8 cellular contexts compared by ENCODE assay signal in the genomic region with DNA sequence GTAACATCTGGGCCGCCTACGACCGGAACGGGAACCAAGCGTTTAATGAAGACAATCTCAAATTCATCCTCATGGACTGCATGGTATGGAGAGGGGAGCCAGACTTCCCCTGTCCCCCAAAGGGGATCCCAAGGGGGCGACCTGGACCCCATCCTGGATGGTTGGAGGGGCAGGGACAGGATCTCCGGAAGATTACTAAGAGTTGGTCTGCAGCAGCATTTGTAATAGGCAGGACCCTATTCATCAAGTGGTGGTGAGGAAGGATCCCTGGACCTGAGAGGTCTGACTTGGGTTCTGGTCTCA. TPM values are rescaled to one million over a fixed set of nuclear protein-coding genes. Genes with fewer than 3 reads are reported as not detected.
DNase-seq lines count a peak whose midpoint lies in the region; ATAC-seq, FAIRE-seq and TF ChIP-seq lines count a peak whose summit lies in the region.

No MANE protein-coding gene starts in this region.

- no peak overlapping the region for H2AFZ ChIP-seq in HepG2 (ENCODE audit: low read length)

- no peak for FAIRE-seq in HepG2 (lab: Jason Lieb, UNC)

- ATAC-seq in activated CD4-positive, alpha-beta T cell treated with anti-CD3 and anti-CD28 coated beads for 36 hours, result no peak
- ATAC-seq in HepG2, result no peak
- ATAC-seq in omental fat pad (ENCODE audit: low FRiP score), result no peak
- no peak for ATAC-seq in HG03175 (IDR thresholded peaks at IDR 0.05; ENCODE audit: unreplicated experiment)

- intact Hi-C loops in activated CD4-positive, alpha-beta T cell treated with anti-CD3 and anti-CD28 coated beads for 36 hours (cut with DNase I, micrococcal nuclease), result loop anchor here (1.0 to 2.0 kb wide), 2 partner anchors 27 to 76 kb away; a partner anchor contains a TSS
- intact Hi-C loops in adrenal gland (cut with DNase I) (loop anchor here in 1 of 2 donors (5.0 kb wide), 1 partner anchor 43 kb away; no protein-coding TSS in a partner anchor), HepG2 (cut with micrococcal nuclease; ENCODE audit: unreplicated experiment) (no loop called here)

- peaks cover 11% of the 10 kb centered on the region for H3K36me3 Mint-ChIP-seq in activated CD4-positive, alpha-beta T cell treated with anti-CD3 and anti-CD28 coated beads for 36 hours (ENCODE audit: low read depth)

- H3K4me1 ChIP-seq in adrenal gland (replicated peaks in 1 of 2) (peaks cover 0 to 22% of the 10 kb centered on the region in 2 donors), HepG2 (ENCODE audit: insufficient read depth, low read length) (peaks cover 27% of the 10 kb centered on the region)

- POLR2A ChIA-PET in activated CD4-positive, alpha-beta T cell treated with anti-CD3 and anti-CD28 coated beads for 36 hours (lab: Charles Lee), result no interaction called here
- POLR2A ChIA-PET in HepG2 (lab: Yijun Ruan, JAX), result no interaction called here

- no peaks in the 10 kb centered on the region for H3K27me3 Mint-ChIP-seq in activated CD4-positive, alpha-beta T cell treated with anti-CD3 and anti-CD28 coated beads for 36 hours

- no peaks in the 10 kb centered on the region for H3K27me3 ChIP-seq in adrenal gland
- no peaks in the 10 kb centered on the region; a peak in 1 of 5 replicates for H3K27me3 ChIP-seq in HepG2 (ENCODE audit: control insufficient read depth in 1 of 2, insufficient read depth in 2 of 2, low read length in 2 of 2)

- CTCF ChIA-PET in activated CD4-positive, alpha-beta T cell treated with anti-CD3 and anti-CD28 coated beads for 36 hours (lab: Charles Lee), result no interaction called here
- CTCF ChIA-PET in HepG2 (lab: Yijun Ruan, JAX; ENCODE audit: low intra/inter-chr PET ratio, low total read pairs), result no interaction called here

- H3K36me3 ChIP-seq in adrenal gland (replicated peaks in 1 of 2) (no peaks in the 10 kb centered on the region), HepG2 (replicated peaks in 1 of 2; ENCODE audit: control insufficient read depth in 1 of 2, insufficient read depth in 2 of 2, low read length in 2 of 2) (peaks cover 2 to 17% of the 10 kb centered on the region in 2 experiments; a peak in 3 of 5 replicates)

- DNase-seq in activated CD4-positive, alpha-beta T cell treated with anti-CD3 and anti-CD28 coated beads for 36 hours, result no peak
- no peak for DNase-seq in activated CD4-positive, alpha-beta T cell treated with anti-CD3 and anti-CD28 coated beads, Interleukin-2, amount 50 U/mL, for 1 hour
- DNase-seq in adrenal gland (no peak), HepG2 (ENCODE audit: low spot score) (no peak), omental fat pad (ENCODE audit: low spot score) (no peak), SHP77 (lab: John Stamatoyannopoulos, UW) (no peak)

- peak overlapping the region; percentile 85 for H3K4me2 ChIP-seq in HepG2 (ENCODE audit: low read depth, low read length)

- peaks cover 18% of the 10 kb centered on the region for H3K4me1 Mint-ChIP-seq in activated CD4-positive, alpha-beta T cell treated with anti-CD3 and anti-CD28 coated beads for 36 hours

- no peaks in the 10 kb centered on the region for H4K20me1 ChIP-seq in HepG2 (ENCODE audit: insufficient read depth, low read length)

- TF ChIP-seq CTCF in adrenal gland (IDR thresholded peaks at IDR 0.05) (no peak), HepG2 (CRISPR knock-in tag; IDR thresholded peaks at IDR 0.05) (no peak), omental fat pad (IDR thresholded peaks at IDR 0.05) (no peak)

- in situ Hi-C loops in HepG2 (cut with HindIII; ENCODE audit: extremely low pct_ligation_motif_present, low pct_unique_long_range_greater_than_20kb), result no loop called here

- TF ChIP-seq POLR2A in adrenal gland (IDR thresholded peaks at IDR 0.05), result no peak
- no peak for TF ChIP-seq POLR2A in HepG2 (IDR thresholded peaks at IDR 0.05; ENCODE audit: insufficient read depth in 1 of 2, low read depth in 2 of 2, low read length in 2 of 2)

- peaks cover 18% of the 10 kb centered on the region for H3K79me2 ChIP-seq in HepG2 (ENCODE audit: insufficient read depth, low read length)

- peak overlapping the region in 4 of 5 donors; percentile 33 to 94 (median 89) for H3K27ac ChIP-seq in adrenal gland
- peak overlapping the region; percentile 100 for H3K27ac ChIP-seq in HepG2 (ENCODE audit: extremely low read length, insufficient read depth, low read length)
- H3K27ac ChIP-seq in temporal lobe (ENCODE audit: low read depth, low read length), result peak overlapping the region; percentile 73

- H3K9me3 ChIP-seq in adrenal gland (replicated peaks in 1 of 3) (no peaks in the 10 kb centered on the region), HepG2 (ENCODE audit: low read length) (no peaks in the 10 kb centered on the region)

- no peaks in the 10 kb centered on the region for H3K9me3 Mint-ChIP-seq in activated CD4-positive, alpha-beta T cell treated with anti-CD3 and anti-CD28 coated beads for 36 hours (ENCODE audit: low read depth)

- H3K27ac Mint-ChIP-seq in activated CD4-positive, alpha-beta T cell treated with anti-CD3 and anti-CD28 coated beads for 36 hours, result peak overlapping the region; percentile 88

- WGBS in adrenal gland, 4 donors, result 0 to 2% (median 0%) methylated on average over 1 to 7 of the region's 7 CpGs; no CpG with 5 or more reads in 1 of the 4 donors
- WGBS in HepG2 (ENCODE audit: low lambda C conversion rate), result 0% methylated on average over 5 of the region's 7 CpGs

- H3K4me3 ChIP-seq in adrenal gland (peak overlapping the region; percentile 46 to 97 (median 84)), HepG2 (replicated peaks in 1 of 3; ENCODE audit: insufficient read depth in 1 of 3, low read depth in 2 of 3, low read length in 3 of 3) (peak overlapping the region; percentile 94 to 97 (median 96))

- no peak for TF ChIP-seq RAD21 in HepG2 (CRISPR knock-in tag; IDR thresholded peaks at IDR 0.05)

- H3K9ac ChIP-seq in HepG2 (ENCODE audit: insufficient read depth, low read depth, low read length), result peak overlapping the region; percentile 98

- H3K4me3 Mint-ChIP-seq in activated CD4-positive, alpha-beta T cell treated with anti-CD3 and anti-CD28 coated beads for 36 hours, result peak overlapping the region; percentile 92

- BruUV-seq in HepG2 (replicated peaks; lab: Mats Ljungman, UMichigan), result no TSS peak

- TF ChIP-seq EP300 in HepG2 (IDR thresholded peaks at IDR 0.05; ENCODE audit: low read depth in 2 of 2, low read length in 2 of 2) (no peak), HepG2 (CRISPR knock-in tag; IDR thresholded peaks at IDR 0.05; ENCODE audit: borderline replicate concordance) (no peak)

RNA-seq across cellular contexts. Expression of a gene that starts 0.7 kb away (rescaled TPM):
- 10 to 100 TPM; 26.1 to 50.3 TPM for total RNA-seq in activated CD4-positive, alpha-beta T cell treated with anti-CD3 and anti-CD28 coated beads for 36 hours
- total RNA-seq in adrenal gland (100 to 1,000 TPM in 2 of 8 donors, 10 to 100 TPM in 6; 53.6 to 140 (median 83.6) TPM), HepG2 (2016; rRNA removed; fragmentation: Illumina TruSeq; extraction: Trizol) (66.4 and 84.0 TPM in 2 replicates), temporal lobe (37.9 TPM), omental fat pad (10 to 100 TPM; 45.8 to 74.3 (median 65.0) TPM)
- polyA plus RNA-seq in adrenal gland (100 to 1,000 TPM in 2 of 3 donors, 10 to 100 TPM in 1; 76.0 to 216 (median 143) TPM), HepG2 (2011; rRNA removed) (36.5 and 44.9 TPM in 2 replicates)
- 39.6 and 58.1 TPM in 2 replicates for total RNA-seq in HepG2 (2016; cell fraction: cytosol; rRNA removed; fragmentation: Illumina TruSeq; extraction: Trizol; ENCODE audit: low read depth)
- total RNA-seq in HepG2 (2016; cell fraction: insoluble cytoplasmic fraction; rRNA removed; fragmentation: Illumina TruSeq; extraction: Trizol), result 68.2 and 78.9 TPM in 2 replicates
- total RNA-seq in HepG2 (2016; cell fraction: membrane; rRNA removed; fragmentation: Illumina TruSeq; extraction: Trizol), result 45.1 and 68.3 TPM in 2 replicates
- 22.4 and 23.2 TPM in 2 replicates for total RNA-seq in HepG2 (2016; cell fraction: nucleus; rRNA removed; fragmentation: Illumina TruSeq; extraction: Trizol)
- polyA plus RNA-seq in HepG2 (2011; cell fraction: cytosol; rRNA removed), result 45.1 and 65.7 TPM in 2 replicates
- 14.0 and 16.2 TPM in 2 replicates for polyA plus RNA-seq in HepG2 (2011; cell fraction: nucleus; rRNA removed)
- polyA plus RNA-seq in HepG2 (2012), result 28.1 and 35.0 TPM in 2 replicates
- polyA plus RNA-seq in HepG2 (2016; cell fraction: cytosol; fragmentation: Illumina TruSeq; extraction: Trizol; ENCODE audit: low read depth), result 49.1 and 78.5 TPM in 2 replicates
- 91.2 and 98.7 TPM in 2 replicates for polyA plus RNA-seq in HepG2 (2016; cell fraction: insoluble cytoplasmic fraction; fragmentation: Illumina TruSeq; extraction: Trizol; ENCODE audit: low read depth)
- 42.8 and 62.9 TPM in 2 replicates for polyA plus RNA-seq in HepG2 (2016; cell fraction: membrane; fragmentation: Illumina TruSeq; extraction: Trizol; ENCODE audit: low read depth)
- polyA plus RNA-seq in HepG2 (2016; cell fraction: nucleus; fragmentation: Illumina TruSeq; extraction: Trizol; ENCODE audit: insufficient read depth, low read depth), result 45.4 and 50.6 TPM in 2 replicates
- 18.1 and 65.8 TPM in 2 replicates for polyA minus RNA-seq in HepG2 (2011; rRNA and poly(A)+ RNA removed; ENCODE audit: low replicate concordance)
- 8.4 and 8.6 TPM in 2 replicates for polyA minus RNA-seq in HepG2 (2011; cell fraction: cytosol; rRNA and poly(A)+ RNA removed)
- polyA minus RNA-seq in HepG2 (2011; cell fraction: nucleus; rRNA and poly(A)+ RNA removed), result 6.3 and 9.4 TPM in 2 replicates

RNA-seq across cellular contexts. Expression of a gene that starts 1.7 kb away (rescaled TPM):
- 10 to 100 TPM; 34.5 to 49.0 TPM for total RNA-seq in activated CD4-positive, alpha-beta T cell treated with anti-CD3 and anti-CD28 coated beads for 36 hours
- 10 to 100 TPM in 7 of 8 donors, 1 to 10 TPM in 1; 9.5 to 34.6 (median 23.3) TPM for total RNA-seq in adrenal gland
- 10 to 100 TPM; 15.0 to 30.0 (median 27.5) TPM for polyA plus RNA-seq in adrenal gland
- 31.5 and 33.2 TPM in 2 replicates for total RNA-seq in HepG2 (2016; rRNA removed; fragmentation: Illumina TruSeq; extraction: Trizol)
- 20.1 and 22.6 TPM in 2 replicates for total RNA-seq in HepG2 (2016; cell fraction: cytosol; rRNA removed; fragmentation: Illumina TruSeq; extraction: Trizol; ENCODE audit: low read depth)
- 29.3 and 31.9 TPM in 2 replicates for total RNA-seq in HepG2 (2016; cell fraction: insoluble cytoplasmic fraction; rRNA removed; fragmentation: Illumina TruSeq; extraction: Trizol)
- 26.2 and 29.2 TPM in 2 replicates for total RNA-seq in HepG2 (2016; cell fraction: membrane; rRNA removed; fragmentation: Illumina TruSeq; extraction: Trizol)
- total RNA-seq in HepG2 (2016; cell fraction: nucleus; rRNA removed; fragmentation: Illumina TruSeq; extraction: Trizol), result 21.0 and 23.5 TPM in 2 replicates
- 39.8 and 42.0 TPM in 2 replicates for polyA plus RNA-seq in HepG2 (2011; rRNA removed)
- 29.0 and 30.8 TPM in 2 replicates for polyA plus RNA-seq in HepG2 (2011; cell fraction: cytosol; rRNA removed)
- 55.5 and 56.3 TPM in 2 replicates for polyA plus RNA-seq in HepG2 (2011; cell fraction: nucleus; rRNA removed)
- 24.3 and 30.2 TPM in 2 replicates for polyA plus RNA-seq in HepG2 (2012)
- 6.2 and 6.6 TPM in 2 replicates for polyA plus RNA-seq in HepG2 (2016; cell fraction: cytosol; fragmentation: Illumina TruSeq; extraction: Trizol; ENCODE audit: low read depth)
- 36.9 and 41.7 TPM in 2 replicates for polyA plus RNA-seq in HepG2 (2016; cell fraction: insoluble cytoplasmic fraction; fragmentation: Illumina TruSeq; extraction: Trizol; ENCODE audit: low read depth)
- polyA plus RNA-seq in HepG2 (2016; cell fraction: membrane; fragmentation: Illumina TruSeq; extraction: Trizol; ENCODE audit: low read depth), result 19.4 and 20.1 TPM in 2 replicates
- 54.4 and 62.1 TPM in 2 replicates for polyA plus RNA-seq in HepG2 (2016; cell fraction: nucleus; fragmentation: Illumina TruSeq; extraction: Trizol; ENCODE audit: insufficient read depth, low read depth)
- 59.1 and 110 TPM in 2 replicates for polyA minus RNA-seq in HepG2 (2011; rRNA and poly(A)+ RNA removed; ENCODE audit: low replicate concordance)
- polyA minus RNA-seq in HepG2 (2011; cell fraction: cytosol; rRNA and poly(A)+ RNA removed), result 20.7 and 24.4 TPM in 2 replicates
- polyA minus RNA-seq in HepG2 (2011; cell fraction: nucleus; rRNA and poly(A)+ RNA removed), result 14.0 and 20.0 TPM in 2 replicates
- total RNA-seq in temporal lobe, result 28.8 TPM
- total RNA-seq in omental fat pad, result 10 to 100 TPM; 16.2 to 24.5 (median 18.6) TPM

RNA-seq across cellular contexts. Expression of a gene that starts 5.7 kb away (rescaled TPM):
- under 1 TPM; 0.46 to 0.77 TPM for total RNA-seq in activated CD4-positive, alpha-beta T cell treated with anti-CD3 and anti-CD28 coated beads for 36 hours
- total RNA-seq in adrenal gland (under 1 TPM in 1 of 8 donors, not detected in 7; 0.38 TPM), HepG2 (2016; rRNA removed; fragmentation: Illumina TruSeq; extraction: Trizol) (0.20 TPM in 1 of 2 replicates, not detected in the other), temporal lobe (not detected), omental fat pad (under 1 TPM in 1 of 4 donors, not detected in 3; 0.84 TPM)
- polyA plus RNA-seq in adrenal gland (under 1 TPM in 2 of 3 donors, not detected in 1; 0.17 to 0.48 TPM), HepG2 (2011; rRNA removed) (0.12 and 0.22 TPM in 2 replicates)
- total RNA-seq in HepG2 (2016; cell fraction: cytosol; rRNA removed; fragmentation: Illumina TruSeq; extraction: Trizol; ENCODE audit: low read depth), result not detected in 2 replicates
- total RNA-seq in HepG2 (2016; cell fraction: insoluble cytoplasmic fraction; rRNA removed; fragmentation: Illumina TruSeq; extraction: Trizol), result 0.17 TPM in 1 of 2 replicates, not detected in the other
- total RNA-seq in HepG2 (2016; cell fraction: membrane; rRNA removed; fragmentation: Illumina TruSeq; extraction: Trizol), result 0.17 TPM in 1 of 2 replicates, not detected in the other
- not detected in 2 replicates for total RNA-seq in HepG2 (2016; cell fraction: nucleus; rRNA removed; fragmentation: Illumina TruSeq; extraction: Trizol)
- 0.12 and 0.21 TPM in 2 replicates for polyA plus RNA-seq in HepG2 (2011; cell fraction: cytosol; rRNA removed)
- polyA plus RNA-seq in HepG2 (2011; cell fraction: nucleus; rRNA removed), result 0.33 and 0.37 TPM in 2 replicates
- 0.33 and 0.34 TPM in 2 replicates for polyA plus RNA-seq in HepG2 (2012)
- not detected in 2 replicates for polyA plus RNA-seq in HepG2 (2016; cell fraction: cytosol; fragmentation: Illumina TruSeq; extraction: Trizol; ENCODE audit: low read depth)
- not detected in 2 replicates for polyA plus RNA-seq in HepG2 (2016; cell fraction: insoluble cytoplasmic fraction; fragmentation: Illumina TruSeq; extraction: Trizol; ENCODE audit: low read depth)
- polyA plus RNA-seq in HepG2 (2016; cell fraction: membrane; fragmentation: Illumina TruSeq; extraction: Trizol; ENCODE audit: low read depth), result not detected in 2 replicates
- polyA plus RNA-seq in HepG2 (2016; cell fraction: nucleus; fragmentation: Illumina TruSeq; extraction: Trizol; ENCODE audit: insufficient read depth, low read depth), result not detected in 2 replicates
- polyA minus RNA-seq in HepG2 (2011; rRNA and poly(A)+ RNA removed; ENCODE audit: low replicate concordance), result not detected in 2 replicates
- polyA minus RNA-seq in HepG2 (2011; cell fraction: cytosol; rRNA and poly(A)+ RNA removed), result not detected in 2 replicates
- not detected in 2 replicates for polyA minus RNA-seq in HepG2 (2011; cell fraction: nucleus; rRNA and poly(A)+ RNA removed)

RNA-seq across cellular contexts. Expression of a gene that starts 27.0 kb away (rescaled TPM):
- under 1 TPM; 0.48 to 0.79 TPM for total RNA-seq in activated CD4-positive, alpha-beta T cell treated with anti-CD3 and anti-CD28 coated beads for 36 hours
- total RNA-seq in adrenal gland, result 1 to 10 TPM in 3 of 8 donors, under 1 TPM in 5; 0.09 to 2.1 (median 0.50) TPM
- under 1 TPM; 0.17 to 0.27 (median 0.24) TPM for polyA plus RNA-seq in adrenal gland
- 7.6 TPM in 2 replicates for total RNA-seq in HepG2 (2016; rRNA removed; fragmentation: Illumina TruSeq; extraction: Trizol)
- 1.4 and 2.5 TPM in 2 replicates for total RNA-seq in HepG2 (2016; cell fraction: cytosol; rRNA removed; fragmentation: Illumina TruSeq; extraction: Trizol; ENCODE audit: low read depth)
- total RNA-seq in HepG2 (2016; cell fraction: insoluble cytoplasmic fraction; rRNA removed; fragmentation: Illumina TruSeq; extraction: Trizol), result 5.3 and 7.9 TPM in 2 replicates
- total RNA-seq in HepG2 (2016; cell fraction: membrane; rRNA removed; fragmentation: Illumina TruSeq; extraction: Trizol), result 4.5 and 7.8 TPM in 2 replicates
- total RNA-seq in HepG2 (2016; cell fraction: nucleus; rRNA removed; fragmentation: Illumina TruSeq; extraction: Trizol), result 6.2 and 7.5 TPM in 2 replicates
- 9.0 and 9.1 TPM in 2 replicates for polyA plus RNA-seq in HepG2 (2011; rRNA removed)
- polyA plus RNA-seq in HepG2 (2011; cell fraction: cytosol; rRNA removed), result 7.3 and 8.1 TPM in 2 replicates
- polyA plus RNA-seq in HepG2 (2011; cell fraction: nucleus; rRNA removed), result 11.9 and 12.9 TPM in 2 replicates
- 4.3 and 9.1 TPM in 2 replicates for polyA plus RNA-seq in HepG2 (2012)
- polyA plus RNA-seq in HepG2 (2016; cell fraction: cytosol; fragmentation: Illumina TruSeq; extraction: Trizol; ENCODE audit: low read depth), result 2.9 and 3.3 TPM in 2 replicates
- 10.7 and 11.1 TPM in 2 replicates for polyA plus RNA-seq in HepG2 (2016; cell fraction: insoluble cytoplasmic fraction; fragmentation: Illumina TruSeq; extraction: Trizol; ENCODE audit: low read depth)
- 4.7 and 6.0 TPM in 2 replicates for polyA plus RNA-seq in HepG2 (2016; cell fraction: membrane; fragmentation: Illumina TruSeq; extraction: Trizol; ENCODE audit: low read depth)
- 14.7 and 15.4 TPM in 2 replicates for polyA plus RNA-seq in HepG2 (2016; cell fraction: nucleus; fragmentation: Illumina TruSeq; extraction: Trizol; ENCODE audit: insufficient read depth, low read depth)
- polyA minus RNA-seq in HepG2 (2011; rRNA and poly(A)+ RNA removed; ENCODE audit: low replicate concordance), result 2.3 and 13.0 TPM in 2 replicates
- 10.6 and 11.8 TPM in 2 replicates for polyA minus RNA-seq in HepG2 (2011; cell fraction: cytosol; rRNA and poly(A)+ RNA removed)
- polyA minus RNA-seq in HepG2 (2011; cell fraction: nucleus; rRNA and poly(A)+ RNA removed), result 4.1 and 6.2 TPM in 2 replicates
- total RNA-seq in temporal lobe, result 44.0 TPM
- under 1 TPM; 0.56 to 0.96 (median 0.66) TPM for total RNA-seq in omental fat pad

RNA-seq across cellular contexts. Expression of a gene that starts 34.5 kb away (rescaled TPM):
- 100 to 1,000 TPM; 143 to 197 TPM for total RNA-seq in activated CD4-positive, alpha-beta T cell treated with anti-CD3 and anti-CD28 coated beads for 36 hours
- total RNA-seq in adrenal gland (100 to 1,000 TPM; 171 to 722 (median 354) TPM), HepG2 (2016; rRNA removed; fragmentation: Illumina TruSeq; extraction: Trizol) (150 and 284 TPM in 2 replicates), temporal lobe (177 TPM), omental fat pad (100 to 1,000 TPM; 197 to 397 (median 308) TPM)
- polyA plus RNA-seq in adrenal gland (100 to 1,000 TPM; 164 to 724 (median 287) TPM), HepG2 (2011; rRNA removed) (442 and 461 TPM in 2 replicates)
- 92.7 and 103 TPM in 2 replicates for total RNA-seq in HepG2 (2016; cell fraction: cytosol; rRNA removed; fragmentation: Illumina TruSeq; extraction: Trizol; ENCODE audit: low read depth)
- total RNA-seq in HepG2 (2016; cell fraction: insoluble cytoplasmic fraction; rRNA removed; fragmentation: Illumina TruSeq; extraction: Trizol), result 138 and 293 TPM in 2 replicates
- 147 and 165 TPM in 2 replicates for total RNA-seq in HepG2 (2016; cell fraction: membrane; rRNA removed; fragmentation: Illumina TruSeq; extraction: Trizol)
- 188 and 211 TPM in 2 replicates for total RNA-seq in HepG2 (2016; cell fraction: nucleus; rRNA removed; fragmentation: Illumina TruSeq; extraction: Trizol)
- 664 and 870 TPM in 2 replicates for polyA plus RNA-seq in HepG2 (2011; cell fraction: cytosol; rRNA removed)
- 174 and 212 TPM in 2 replicates for polyA plus RNA-seq in HepG2 (2011; cell fraction: nucleus; rRNA removed)
- polyA plus RNA-seq in HepG2 (2012), result 199 and 208 TPM in 2 replicates
- polyA plus RNA-seq in HepG2 (2016; cell fraction: cytosol; fragmentation: Illumina TruSeq; extraction: Trizol; ENCODE audit: low read depth), result 105 and 112 TPM in 2 replicates
- 153 and 154 TPM in 2 replicates for polyA plus RNA-seq in HepG2 (2016; cell fraction: insoluble cytoplasmic fraction; fragmentation: Illumina TruSeq; extraction: Trizol; ENCODE audit: low read depth)
- 145 and 154 TPM in 2 replicates for polyA plus RNA-seq in HepG2 (2016; cell fraction: membrane; fragmentation: Illumina TruSeq; extraction: Trizol; ENCODE audit: low read depth)
- polyA plus RNA-seq in HepG2 (2016; cell fraction: nucleus; fragmentation: Illumina TruSeq; extraction: Trizol; ENCODE audit: insufficient read depth, low read depth), result 326 and 354 TPM in 2 replicates
- 359 and 489 TPM in 2 replicates for polyA minus RNA-seq in HepG2 (2011; rRNA and poly(A)+ RNA removed; ENCODE audit: low replicate concordance)
- polyA minus RNA-seq in HepG2 (2011; cell fraction: cytosol; rRNA and poly(A)+ RNA removed), result 105 and 115 TPM in 2 replicates
- polyA minus RNA-seq in HepG2 (2011; cell fraction: nucleus; rRNA and poly(A)+ RNA removed), result 44.5 and 56.7 TPM in 2 replicates
